1 cellular context compared by ENCODE assay signal in genomic region chr5:178078197-178078995, GRCh38.
TF ChIP-seq lines count a peak whose summit lies in the region.

No MANE protein-coding gene starts in this region.

TF ChIP-seq in WTC11, 78 proteins besides CTCF, POLR2A, EP300 and RAD21 (continued from another document):
- TF ChIP-seq MXD4 (CRISPR knock-in tag; IDR thresholded peaks at IDR 0.05; ENCODE audit: borderline replicate concordance) (no peak), ZNF121 (CRISPR knock-in tag; IDR thresholded peaks at IDR 0.05) (no peak), ATF1 (CRISPR knock-in tag; IDR thresholded peaks at IDR 0.05) (no peak)
